In genomic region chr19:53595510-53595867, GRCh38 we compare ENCODE assay signal across 29 cellular contexts. TPM values are rescaled to one million over a fixed set of nuclear protein-coding genes. Genes with fewer than 3 reads are reported as not detected.
DNase-seq lines count a peak whose midpoint lies in the region; ATAC-seq and TF ChIP-seq lines count a peak whose summit lies in the region.
"Had no signal": no experiment of that assay in that cellular context is flagged by ENCODE, and none has a peak within 500 bp of the region (broad histone marks: within the 10 kb centered on the region; RNA-seq: fewer than 3 reads in every experiment).

No MANE protein-coding gene starts in this region.

- H3K4me3 ChIP-seq in iPS-18a (ENCODE audit: low read length) (peak overlapping the region; percentile 2), neuronal stem cell (ENCODE audit: low read length in 2 of 2) (no peak overlapping the region)
- H3K4me3 ChIP-seq: A549, K562 had no signal

- H2BK120ac ChIP-seq in H9 (ENCODE audit: low read depth, low read length, poor library complexity, severe bottlenecking), result peak overlapping the region; percentile 2
- H2BK120ac ChIP-seq in neuronal stem cell (ENCODE audit: low read depth, low read length), result no peak overlapping the region

- H3K36me3 Mint-ChIP-seq in H9 (ENCODE audit: insufficient read depth in 1 of 3, low read depth in 3 of 3) (no peaks in the 10 kb centered on the region), WTC11 (no peaks in the 10 kb centered on the region)

- no peak overlapping the region for H2BK15ac ChIP-seq in H9 (ENCODE audit: low read depth, low read length)
- no peak overlapping the region for H2BK15ac ChIP-seq in neuronal stem cell (ENCODE audit: low read length)

- H2BK20ac ChIP-seq in H9 (ENCODE audit: low read depth, low read length, poor library complexity, severe bottlenecking), result no peak overlapping the region

- H3K4me3 Mint-ChIP-seq in H9 (peak overlapping the region; percentile 46 to 69), WTC11 (peak overlapping the region; percentile 52)
- H3K4me3 Mint-ChIP-seq: CD4-positive, alpha-beta memory T cell had no signal

- ATAC-seq in WTC11 (peak; percentile 45; the same call in 1 of the 2 replicates), GM18907 (IDR thresholded peaks at IDR 0.05; ENCODE audit: unreplicated experiment) (no peak)
- ATAC-seq: A549, K562, Panc1 had no signal

- H3K9ac ChIP-seq in H9 (ENCODE audit: extremely low read depth, insufficient read length, low read length), result no peak overlapping the region
- peak overlapping the region; percentile 75 for H3K9ac ChIP-seq in iPS-18a (ENCODE audit: low read length)
- no peak overlapping the region for H3K9ac ChIP-seq in neuronal stem cell (ENCODE audit: low read depth, low read length, poor library complexity)

- H3K27me3 ChIP-seq in H9 (ENCODE audit: insufficient read depth, low read length) (no peaks in the 10 kb centered on the region), iPS-18a (ENCODE audit: control insufficient read depth, insufficient read depth, low read length) (no peaks in the 10 kb centered on the region), neuronal stem cell (ENCODE audit: control insufficient read depth in 3 of 3, insufficient read depth in 3 of 3, low read depth in 1 of 3, low read length in 3 of 3) (no peaks in the 10 kb centered on the region)

- H3K27me3 Mint-ChIP-seq in H9 (ENCODE audit: low read depth) (no peaks in the 10 kb centered on the region), WTC11 (ENCODE audit: low read depth) (no peaks in the 10 kb centered on the region)
- H3K27me3 Mint-ChIP-seq: CD4-positive, alpha-beta memory T cell had no signal

- peak overlapping the region; percentile 99 to 100 (median 100) for H3K27ac Mint-ChIP-seq in H9
- H3K27ac Mint-ChIP-seq in WTC11, result peak overlapping the region; percentile 100

- no peaks in the 10 kb centered on the region for H3K36me3 ChIP-seq in iPS-18a (ENCODE audit: control insufficient read depth, low read depth, low read length)
- no peaks in the 10 kb centered on the region for H3K36me3 ChIP-seq in neuronal stem cell (replicated peaks in 1 of 2; ENCODE audit: control insufficient read depth in 2 of 2, insufficient read depth in 2 of 2, low read length in 2 of 2)

- H3K79me1 ChIP-seq in H9 (ENCODE audit: insufficient read depth, low read depth, low read length, poor library complexity, severe bottlenecking) (no peaks in the 10 kb centered on the region), neuronal stem cell (ENCODE audit: low read depth, low read length) (no peaks in the 10 kb centered on the region)

- H4K91ac ChIP-seq in H9 (ENCODE audit: insufficient read length, low read depth, low read length) (peak overlapping the region; percentile 22), neuronal stem cell (ENCODE audit: low read depth, low read length, poor library complexity) (no peak overlapping the region)

- TF ChIP-seq CTCF in H9 (conservative IDR thresholded peaks at IDR 0.05) (no peak), WTC11 (IDR thresholded peaks at IDR 0.05) (no peak)

- H3K9me3 ChIP-seq in H9 (ENCODE audit: control insufficient read depth, low read depth, low read length), result no peaks in the 10 kb centered on the region
- H3K9me3 ChIP-seq in iPS-18a (ENCODE audit: control insufficient read depth, low read depth, low read length), result no peaks in the 10 kb centered on the region
- H3K9me3 ChIP-seq in neuronal stem cell (replicated peaks in 1 of 2; ENCODE audit: control insufficient read depth in 2 of 2, insufficient read depth in 1 of 2, low read depth in 1 of 2, low read length in 2 of 2), result no peaks in the 10 kb centered on the region

- H3K4me2 ChIP-seq in H9 (ENCODE audit: insufficient read depth, insufficient read length, low read length) (peak overlapping the region; percentile 49), neuronal stem cell (ENCODE audit: insufficient read depth, low read length, poor library complexity, severe bottlenecking) (no peak overlapping the region)
- H3K4me2 ChIP-seq: A549 had no signal

- no peak overlapping the region for H2AFZ ChIP-seq in H9 (ENCODE audit: low read length)
- peak overlapping the region; percentile 33 for H2AFZ ChIP-seq in neuronal stem cell (ENCODE audit: low read length)

- no peak overlapping the region for H3T11ph ChIP-seq in H9 (ENCODE audit: low read length)

- H3K23me2 ChIP-seq in H9 (ENCODE audit: insufficient read length, low read depth, low read length, poor library complexity, severe bottlenecking), result no peaks in the 10 kb centered on the region

- H2BK5ac ChIP-seq in H9 (ENCODE audit: insufficient read length, low read length) (peak overlapping the region; percentile 2), neuronal stem cell (ENCODE audit: low read length) (no peak overlapping the region)

- H3K4ac ChIP-seq in H9 (ENCODE audit: low read depth, low read length), result peak overlapping the region; percentile 3
- H3K4ac ChIP-seq in neuronal stem cell (ENCODE audit: low read length), result no peak overlapping the region

- H4K20me1 ChIP-seq in H9 (ENCODE audit: control insufficient read depth, insufficient read depth, insufficient read length), result no peaks in the 10 kb centered on the region

- H3K4me1 Mint-ChIP-seq in H9 (peaks cover 27 to 29% of the 10 kb centered on the region in 2 experiments), WTC11 (peaks cover 44% of the 10 kb centered on the region)
- H3K4me1 Mint-ChIP-seq: CD4-positive, alpha-beta memory T cell had no signal

- H3K14ac ChIP-seq in H9 (ENCODE audit: insufficient read depth, low read length) (peak overlapping the region; percentile 56), neuronal stem cell (ENCODE audit: low read length) (no peak overlapping the region)

- H3K9me3 Mint-ChIP-seq in H9 (no peaks in the 10 kb centered on the region), WTC11 (no peaks in the 10 kb centered on the region)

- CTCF ChIA-PET in WTC11 (lab: Charles Lee), result interaction anchor here (0.6 to 4.8 kb wide), 17 partner anchors 13 to 435 kb away, joined by 3 to 67 read pairs (median 4); no protein-coding TSS in a partner anchor

- no peak overlapping the region for H3K56ac ChIP-seq in H9 (ENCODE audit: insufficient read length, low read depth, low read length)

- H4K5ac ChIP-seq in H9 (ENCODE audit: insufficient read length, low read depth, low read length), result peak overlapping the region; percentile 6

- WGBS in H9 (ENCODE audit: extremely low coverage, insufficient read length, low lambda C conversion rate), result no CpG with 5 or more reads among the region's 9 CpGs
- WGBS in neuronal stem cell (ENCODE audit: extremely low coverage in 2 of 2, insufficient read length in 2 of 2, insufficient replicate concordance in 1 of 2), 2 donors, result no CpG with 5 or more reads among the region's 9 CpGs

- POLR2A ChIA-PET in WTC11 (lab: Charles Lee), result interaction anchor here (0.6 to 1.8 kb wide), 13 partner anchors 13 to 272 kb away, joined by 3 to 11 read pairs (median 3); partner anchors contain the start of gene MYADM

- DNase-seq in H9 (no peak), WTC11 (ENCODE audit: low spot score) (peak; percentile 68), neuronal stem cell (ENCODE audit: low spot score) (no peak), SW480 (ENCODE audit: low spot score) (no peak), GOT3 (lab: John Stamatoyannopoulos, UW) (no peak), epidermal melanocyte (ENCODE audit: insufficient read length, low spot score) (no peak)
- DNase-seq: C1 segment of cervical spinal cord; CD4-positive, alpha-beta memory T cell; COR-L47; GDM1; HCEC 1CT; Kasumi-1; MV-4-11; NCI-H1105; NCI-H1436 treated with DMSO at 0.1 percent for 48 hours; NCI-H187 treated with DMSO at 0.1 percent for 48 hours; NCI-H2107; NCI-H446; NCI-H524 treated with DMSO at 0.1 percent for 48 hours; SHP77 treated with DMSO at 0.1 percent for 48 hours had no signal

- H3K27ac ChIP-seq in H9 (ENCODE audit: insufficient read length, low read depth, low read length), result peak overlapping the region; percentile 93
- H3K27ac ChIP-seq in iPS-18a (ENCODE audit: low read length), result peak overlapping the region; percentile 96
- no peak overlapping the region for H3K27ac ChIP-seq in neuronal stem cell (replicated peaks; ENCODE audit: low read length)
- H3K27ac ChIP-seq: A549 had no signal

- peaks cover 3% of the 10 kb centered on the region; the same call in 1 of the 2 replicates for H3K4me1 ChIP-seq in H9 (ENCODE audit: insufficient read depth, low read length)
- peaks cover 23% of the 10 kb centered on the region for H3K4me1 ChIP-seq in iPS-18a (ENCODE audit: control insufficient read depth, low read depth, low read length)
- no peaks in the 10 kb centered on the region for H3K4me1 ChIP-seq in neuronal stem cell (ENCODE audit: control insufficient read depth in 2 of 2, insufficient read depth in 1 of 2, low read depth in 1 of 2, low read length in 2 of 2)
- H3K4me1 ChIP-seq: A549 had no signal

- H2AK5ac ChIP-seq in H9 (ENCODE audit: insufficient read length, low read length), result no peak overlapping the region
- H2AK5ac ChIP-seq in neuronal stem cell (ENCODE audit: low read depth, low read length), result no peak overlapping the region

- no peaks in the 10 kb centered on the region for H3K79me2 ChIP-seq in H9 (ENCODE audit: insufficient read depth, low read length)

- no peak overlapping the region for H4K8ac ChIP-seq in H9 (replicated peaks; ENCODE audit: insufficient read length, low read depth, low read length)
- H4K8ac ChIP-seq in neuronal stem cell (ENCODE audit: low read depth, low read length), result no peak overlapping the region

- H2BK12ac ChIP-seq in H9 (ENCODE audit: insufficient read length, low read depth, low read length) (peak overlapping the region; percentile 3), neuronal stem cell (ENCODE audit: low read length) (no peak overlapping the region)

- H3K23ac ChIP-seq in H9 (ENCODE audit: insufficient read length, low read depth, low read length) (no peak overlapping the region), neuronal stem cell (ENCODE audit: low read depth, low read length, poor library complexity) (no peak overlapping the region)

- H3K18ac ChIP-seq in H9 (ENCODE audit: insufficient read length, low read depth, low read length) (peak overlapping the region; percentile 55), neuronal stem cell (ENCODE audit: low read length) (peak overlapping the region; percentile 77)

TF ChIP-seq in WTC11, 78 proteins besides CTCF, POLR2A, EP300 and RAD21 (continues in another document):
- TF ChIP-seq GRHL2 (CRISPR knock-in tag; IDR thresholded peaks at IDR 0.05; ENCODE audit: insufficient replicate concordance, severe bottlenecking) (no peak), MLX (CRISPR knock-in tag; IDR thresholded peaks at IDR 0.05) (no peak), JAZF1 (CRISPR knock-in tag; IDR thresholded peaks at IDR 0.05) (no peak)

RNA-seq across cellular contexts. Expression of gene DPRX, which starts 36.3 kb away (rescaled TPM):
- total RNA-seq in H9 (2021), result not detected in 2 replicates
- not detected in 3 replicates for total RNA-seq in WTC11 (2021)
- polyA plus RNA-seq in neuronal stem cell (2013, experiment 1 of 2), result not detected
- 0.08 TPM for polyA plus RNA-seq in neuronal stem cell (2013, experiment 2 of 2)
- total RNA-seq: CD4-positive, alpha-beta memory T cell; HepG2; K562; MCF 10A; OCI-LY7; T-helper 1 cell treated with Interleukin-12 subunit alpha and Interleukin-12 subunit beta and Interleukin-4 antibody, amounts not matched to agents 30 ng/mL and 1 ng/mL, for 36 hours had no signal
- polyA plus RNA-seq: A549; CD4-positive, alpha-beta memory T cell; HepG2; K562 had no signal

RNA-seq across cellular contexts. Expression of gene ZNF331, which starts 57.5 kb away (rescaled TPM):
- total RNA-seq in H9 (2021) (50.6 and 57.2 TPM in 2 replicates), WTC11 (2021) (56.0 to 62.0 TPM (median 56.7 TPM) in 3 replicates)
- 22.4 TPM for polyA plus RNA-seq in neuronal stem cell (2013, experiment 1 of 2)
- polyA plus RNA-seq in neuronal stem cell (2013, experiment 2 of 2), result 23.2 TPM
